ENCODE assay signal across 8 cellular contexts in the genomic region with DNA sequence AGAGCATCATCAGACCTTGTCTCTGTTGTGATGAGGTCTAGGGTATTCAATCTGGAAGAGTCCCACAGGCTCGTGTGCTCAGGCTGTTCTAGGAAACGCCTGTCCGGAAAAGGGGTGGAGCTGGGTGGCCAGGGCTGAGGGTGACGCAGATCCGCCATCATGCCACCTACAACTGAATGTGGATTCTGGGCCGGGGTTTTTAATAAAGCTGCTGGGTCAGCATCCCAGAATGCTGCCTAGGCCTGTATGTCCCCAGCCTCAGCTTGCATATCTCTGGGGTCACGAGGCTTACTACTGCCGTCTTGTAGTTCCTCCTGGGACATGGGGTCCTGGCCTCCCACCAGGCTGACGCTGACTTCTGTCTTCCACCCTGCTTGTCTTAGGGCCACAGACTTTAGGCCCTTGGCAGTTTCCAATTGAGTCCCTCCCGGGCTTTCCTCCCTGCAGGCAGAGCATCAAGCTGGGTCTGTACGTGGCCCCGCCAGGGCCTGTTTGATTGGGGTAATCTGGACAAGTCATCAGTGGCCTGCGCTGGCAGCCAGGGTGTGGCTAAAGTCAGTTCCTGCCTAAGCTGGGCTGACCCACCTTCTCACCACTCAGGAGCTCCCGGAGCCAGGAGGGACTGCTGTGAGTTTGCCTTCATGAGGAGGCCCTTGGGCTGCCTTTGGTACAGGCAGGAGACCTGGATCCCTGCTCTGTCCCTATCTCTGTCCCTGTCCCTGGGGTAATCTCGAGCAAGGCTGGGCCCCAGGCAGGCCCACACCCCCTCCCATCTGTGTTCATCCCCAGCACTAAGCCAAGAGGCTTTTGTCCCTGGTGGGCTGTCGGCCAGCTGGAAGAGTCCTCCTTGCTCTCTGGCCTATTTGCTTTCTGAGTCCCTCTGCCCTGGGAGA.
DNase-seq lines count a peak whose midpoint lies in the region; ATAC-seq and TF ChIP-seq lines count a peak whose summit lies in the region.

No MANE protein-coding gene starts in this region.

- no peak overlapping the region for H3K4me3 Mint-ChIP-seq in activated CD8-positive, alpha-beta memory T cell treated with anti-CD3 and anti-CD28 coated beads, Interleukin-2, amount 10 ng/mL, durations not matched to agents 7 days and 5 days
- H3K4me3 Mint-ChIP-seq in dendritic cell treated with granulocyte-macrophage colony-stimulating factor and Interleukin-4, amounts not matched to agents 40 ng/mL and 50 ng/mL, for 4 days: peak overlapping the region; percentile 53

- H3K9me3 Mint-ChIP-seq in activated CD8-positive, alpha-beta memory T cell treated with anti-CD3 and anti-CD28 coated beads, Interleukin-2, amount 10 ng/mL, durations not matched to agents 7 days and 5 days (ENCODE audit: low read depth): no peaks in the 10 kb centered on the region
- no peaks in the 10 kb centered on the region for H3K9me3 Mint-ChIP-seq in dendritic cell treated with granulocyte-macrophage colony-stimulating factor and Interleukin-4, amounts not matched to agents 40 ng/mL and 50 ng/mL, for 4 days

- no peaks in the 10 kb centered on the region for H3K27me3 ChIP-seq in upper lobe of right lung

- no peaks in the 10 kb centered on the region for H3K36me3 ChIP-seq in upper lobe of right lung

- H3K4me1 Mint-ChIP-seq in activated CD8-positive, alpha-beta memory T cell treated with anti-CD3 and anti-CD28 coated beads, Interleukin-2, amount 10 ng/mL, durations not matched to agents 7 days and 5 days: peaks cover 35% of the 10 kb centered on the region
- peaks cover 100% of the 10 kb centered on the region for H3K4me1 Mint-ChIP-seq in dendritic cell treated with granulocyte-macrophage colony-stimulating factor and Interleukin-4, amounts not matched to agents 40 ng/mL and 50 ng/mL, for 4 days (ENCODE audit: low read depth)

- H3K27ac Mint-ChIP-seq in activated CD8-positive, alpha-beta memory T cell treated with anti-CD3 and anti-CD28 coated beads, Interleukin-2, amount 10 ng/mL, durations not matched to agents 7 days and 5 days: peak overlapping the region; percentile 77
- peak overlapping the region; percentile 95 for H3K27ac Mint-ChIP-seq in dendritic cell treated with granulocyte-macrophage colony-stimulating factor and Interleukin-4, amounts not matched to agents 40 ng/mL and 50 ng/mL, for 4 days

- H3K36me3 Mint-ChIP-seq in activated CD8-positive, alpha-beta memory T cell treated with anti-CD3 and anti-CD28 coated beads, Interleukin-2, amount 10 ng/mL, durations not matched to agents 7 days and 5 days: no peaks in the 10 kb centered on the region
- H3K36me3 Mint-ChIP-seq in dendritic cell treated with granulocyte-macrophage colony-stimulating factor and Interleukin-4, amounts not matched to agents 40 ng/mL and 50 ng/mL, for 4 days (ENCODE audit: low read depth): peaks cover 26% of the 10 kb centered on the region

- H3K27me3 Mint-ChIP-seq in activated CD8-positive, alpha-beta memory T cell treated with anti-CD3 and anti-CD28 coated beads, Interleukin-2, amount 10 ng/mL, durations not matched to agents 7 days and 5 days: no peaks in the 10 kb centered on the region
- H3K27me3 Mint-ChIP-seq in dendritic cell treated with granulocyte-macrophage colony-stimulating factor and Interleukin-4, amounts not matched to agents 40 ng/mL and 50 ng/mL, for 4 days: no peaks in the 10 kb centered on the region

- intact Hi-C loops in dendritic cell treated with granulocyte-macrophage colony-stimulating factor and Interleukin-4, amounts not matched to agents 40 ng/mL and 50 ng/mL, for 4 days (cut with micrococcal nuclease): loop anchor here (5.0 kb wide), 1 partner anchor 71 kb away; no protein-coding TSS in a partner anchor
- intact Hi-C loops in upper lobe of right lung (cut with DNase I): no loop called here

- no peak overlapping the region for H3K4me3 ChIP-seq in upper lobe of right lung

- no peak for ATAC-seq in activated CD8-positive, alpha-beta memory T cell treated with anti-CD3 and anti-CD28 coated beads, Interleukin-2, amount 10 ng/mL, durations not matched to agents 7 days and 5 days
- ATAC-seq in upper lobe of right lung: peak; percentile 13

- TF ChIP-seq CTCF in upper lobe of right lung (IDR thresholded peaks at IDR 0.05): no peak

- CTCF ChIA-PET in activated CD8-positive, alpha-beta memory T cell treated with anti-CD3 and anti-CD28 coated beads, Interleukin-2, amount 10 ng/mL, durations not matched to agents 7 days and 5 days (lab: Charles Lee): interaction anchor here (1.4 to 1.8 kb wide), 2 partner anchors 11 to 79 kb away, joined by 4 read pairs; no protein-coding TSS in a partner anchor

- peak overlapping the region; percentile 92 for H3K27ac ChIP-seq in upper lobe of right lung

- DNase-seq in activated CD8-positive, alpha-beta memory T cell treated with anti-CD3 and anti-CD28 coated beads, Interleukin-2, amount 10 ng/mL, durations not matched to agents 7 days and 5 days: no peak
- DNase-seq in activated CD8-positive, alpha-beta memory T cell treated with anti-CD3 and anti-CD28 coated beads, Interleukin-2, amount 50 U/mL, for 48 hours: no peak
- DNase-seq in mesenteric fat pad (ENCODE audit: low spot score): peak; percentile 93
- DNase-seq in upper lobe of right lung: peak; percentile 83
- no peak for DNase-seq in stimulated activated CD4-positive, alpha-beta T cell treated with anti-CD3 and anti-CD28 coated beads, Interleukin-15, amount 100 ng/mL, for 24 hours
- no peak for DNase-seq in GM19240 (ENCODE audit: insufficient read length, low spot score)
- no peak for DNase-seq in NCI-H2196 treated with DMSO at 0.1 percent for 48 hours (lab: John Stamatoyannopoulos, UW; ENCODE audit: unreplicated experiment)

- H3K9me3 ChIP-seq in upper lobe of right lung: no peaks in the 10 kb centered on the region

- H3K4me1 ChIP-seq in upper lobe of right lung: peaks cover 90% of the 10 kb centered on the region

Comparison
In these comparisons a context has a peak if more than half of its experiments do, and no peak if none do; other contexts are left out.
1. DNase-seq: peak in mesenteric fat pad (single experiment) and upper lobe of right lung (single experiment); none in activated CD8-positive, alpha-beta memory T cell treated with anti-CD3 and anti-CD28 coated beads, Interleukin-2, amount 10 ng/mL, durations not matched to agents 7 days and 5 days (single experiment), activated CD8-positive, alpha-beta memory T cell treated with anti-CD3 and anti-CD28 coated beads, Interleukin-2, amount 50 U/mL, for 48 hours (single experiment), stimulated activated CD4-positive, alpha-beta T cell treated with anti-CD3 and anti-CD28 coated beads, Interleukin-15, amount 100 ng/mL, for 24 hours (single experiment), GM19240 (single experiment) and NCI-H2196 treated with DMSO at 0.1 percent for 48 hours (single experiment).